Comparison of ENCODE assay signal across 8 cellular contexts in genomic region chr9:134134949-134135342, GRCh38. TPM values are rescaled to one million over a fixed set of nuclear protein-coding genes. Genes with fewer than 3 reads are reported as not detected.
DNase-seq lines count a peak whose midpoint lies in the region; ATAC-seq and TF ChIP-seq lines count a peak whose summit lies in the region.

No MANE protein-coding gene starts in this region.

- peak overlapping the region; percentile 91 to 94 for H3K27ac ChIP-seq in esophagus (ENCODE audit: low read depth in 2 of 2, low read length in 1 of 2)
- peak overlapping the region; percentile 91 for H3K27ac ChIP-seq in parathyroid adenoma

- H3K79me2 ChIP-seq in parathyroid adenoma: peaks cover 7% of the 10 kb centered on the region

- peaks cover 39% of the 10 kb centered on the region for H3K4me1 Mint-ChIP-seq in activated naive CD4-positive, alpha-beta T cell treated with anti-CD3 and anti-CD28 coated beads, Interleukin-2, amount 10 ng/mL, durations not matched to agents 7 days and 5 days

- no peak for DNase-seq in activated naive CD4-positive, alpha-beta T cell treated with anti-CD3 and anti-CD28 coated beads, Interleukin-2, amount 10 ng/mL, durations not matched to agents 7 days and 5 days
- no peak for DNase-seq in activated naive CD4-positive, alpha-beta T cell (lab: John Stamatoyannopoulos, UW)
- DNase-seq in RKO (ENCODE audit: low spot score) (peak; percentile 59), NCI-H187 treated with DMSO at 0.1 percent for 48 hours (lab: John Stamatoyannopoulos, UW) (no peak)

- H3K36me3 Mint-ChIP-seq in activated naive CD4-positive, alpha-beta T cell treated with anti-CD3 and anti-CD28 coated beads, Interleukin-2, amount 10 ng/mL, durations not matched to agents 7 days and 5 days: peaks cover 9% of the 10 kb centered on the region

- WGBS in esophagus, 2 donors: 15 to 16% methylated on average over 7 of the region's 7 CpGs

- no peaks in the 10 kb centered on the region for H3K27me3 Mint-ChIP-seq in activated naive CD4-positive, alpha-beta T cell treated with anti-CD3 and anti-CD28 coated beads, Interleukin-2, amount 10 ng/mL, durations not matched to agents 7 days and 5 days

- H3K36me3 ChIP-seq in esophagus (ENCODE audit: control insufficient read depth in 2 of 2, insufficient read depth in 2 of 2, low read length in 1 of 2) (peaks cover 0 to 3% of the 10 kb centered on the region in 2 donors), parathyroid adenoma (ENCODE audit: control insufficient read depth, insufficient read depth, low read length) (no peaks in the 10 kb centered on the region)

- no peaks in the 10 kb centered on the region for H3K9me3 Mint-ChIP-seq in activated naive CD4-positive, alpha-beta T cell treated with anti-CD3 and anti-CD28 coated beads, Interleukin-2, amount 10 ng/mL, durations not matched to agents 7 days and 5 days

- peak overlapping the region; percentile 77 for H3K4me2 ChIP-seq in parathyroid adenoma (ENCODE audit: low read length)

- H3K4me1 ChIP-seq in esophagus (ENCODE audit: control insufficient read depth in 2 of 2, insufficient read depth in 2 of 2, low read length in 1 of 2): peaks cover 16 to 25% of the 10 kb centered on the region in 2 donors
- H3K4me1 ChIP-seq in parathyroid adenoma: peaks cover 8% of the 10 kb centered on the region

- ATAC-seq in HG02623 (IDR thresholded peaks at IDR 0.05; ENCODE audit: unreplicated experiment): no peak
- no peak for ATAC-seq in HG02571 (IDR thresholded peaks at IDR 0.05; ENCODE audit: unreplicated experiment)

- peak overlapping the region; percentile 67 for H3K9ac ChIP-seq in parathyroid adenoma

- H3K27ac Mint-ChIP-seq in activated naive CD4-positive, alpha-beta T cell treated with anti-CD3 and anti-CD28 coated beads, Interleukin-2, amount 10 ng/mL, durations not matched to agents 7 days and 5 days: peak overlapping the region; percentile 58

- no peaks in the 10 kb centered on the region for H3K9me3 ChIP-seq in esophagus (ENCODE audit: control insufficient read depth in 2 of 2, insufficient read depth in 1 of 2, low read depth in 1 of 2, low read length in 1 of 2)
- H3K9me3 ChIP-seq in parathyroid adenoma (ENCODE audit: control insufficient read depth, low read length): no peaks in the 10 kb centered on the region

- no peak for TF ChIP-seq CTCF in parathyroid adenoma (IDR thresholded peaks at IDR 0.05)

- H3K27me3 ChIP-seq in esophagus (ENCODE audit: control insufficient read depth in 1 of 2, insufficient read depth in 2 of 2, low read length in 2 of 2): no peaks in the 10 kb centered on the region
- H3K27me3 ChIP-seq in parathyroid adenoma (ENCODE audit: control insufficient read depth, insufficient read depth, low read length): no peaks in the 10 kb centered on the region

- H3K4me3 Mint-ChIP-seq in activated naive CD4-positive, alpha-beta T cell treated with anti-CD3 and anti-CD28 coated beads, Interleukin-2, amount 10 ng/mL, durations not matched to agents 7 days and 5 days: peak overlapping the region; percentile 89

- H2AFZ ChIP-seq in parathyroid adenoma: peak overlapping the region; percentile 91

- peak overlapping the region; percentile 67 to 89 for H3K4me3 ChIP-seq in esophagus (ENCODE audit: low read depth in 1 of 2, low read length in 2 of 2)
- peak overlapping the region; percentile 85 for H3K4me3 ChIP-seq in parathyroid adenoma (ENCODE audit: low read depth, low read length)

- CTCF ChIA-PET in activated naive CD4-positive, alpha-beta T cell treated with anti-CD3 and anti-CD28 coated beads, Interleukin-2, amount 10 ng/mL, durations not matched to agents 7 days and 5 days (lab: Charles Lee): no interaction called here

RNA-seq across cellular contexts. Expression of gene WDR5, which starts 0.9 kb away (rescaled TPM):
- 10 to 100 TPM; 17.3 to 21.1 TPM for polyA plus RNA-seq in esophagus

RNA-seq across cellular contexts. Expression of gene RNU6ATAC, which starts 29.4 kb away (rescaled TPM):
- not detected for polyA plus RNA-seq in esophagus
